In the genomic region with DNA sequence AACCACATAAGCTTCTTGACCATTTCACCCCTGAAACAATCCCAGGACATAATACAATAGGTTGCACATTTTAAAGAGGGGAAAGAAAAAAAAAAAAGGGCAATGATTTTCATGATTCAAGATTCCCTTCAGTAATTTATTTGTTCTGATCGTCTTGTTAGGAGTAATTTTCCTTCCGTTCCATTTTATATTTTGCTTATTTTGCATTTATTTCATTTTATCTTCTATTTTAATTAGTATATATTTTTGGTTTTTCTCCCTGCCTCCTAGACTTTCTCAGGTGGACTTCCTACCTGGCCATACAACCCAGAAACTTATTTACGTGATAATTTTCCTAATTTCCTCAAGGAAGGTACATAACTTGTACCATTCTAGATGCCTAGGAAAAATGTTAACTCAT, we compare ENCODE assay signal across 8 cellular contexts.
"Had no signal": no experiment of that assay in that cellular context is flagged by ENCODE, and none has a peak within 500 bp of the region (broad histone marks: within the 10 kb centered on the region; RNA-seq: fewer than 3 reads in every experiment).

No MANE protein-coding gene starts in this region.

- H3K4me3 ChIP-seq: GM23248, HAP-1 had no signal

- DNase-seq: GM23248, GOT3, H7, HFFc6, KG1 had no signal

- H3K9ac ChIP-seq: GM23248 had no signal

- ATAC-seq: HCT116 had no signal

- H3K36me3 ChIP-seq: HAP-1 had no signal

- H2AFZ ChIP-seq: GM23248 had no signal

- H3K9me3 ChIP-seq: HAP-1 had no signal

- H3K27ac ChIP-seq: GM23248, HL-60 had no signal
